In the genomic region with DNA sequence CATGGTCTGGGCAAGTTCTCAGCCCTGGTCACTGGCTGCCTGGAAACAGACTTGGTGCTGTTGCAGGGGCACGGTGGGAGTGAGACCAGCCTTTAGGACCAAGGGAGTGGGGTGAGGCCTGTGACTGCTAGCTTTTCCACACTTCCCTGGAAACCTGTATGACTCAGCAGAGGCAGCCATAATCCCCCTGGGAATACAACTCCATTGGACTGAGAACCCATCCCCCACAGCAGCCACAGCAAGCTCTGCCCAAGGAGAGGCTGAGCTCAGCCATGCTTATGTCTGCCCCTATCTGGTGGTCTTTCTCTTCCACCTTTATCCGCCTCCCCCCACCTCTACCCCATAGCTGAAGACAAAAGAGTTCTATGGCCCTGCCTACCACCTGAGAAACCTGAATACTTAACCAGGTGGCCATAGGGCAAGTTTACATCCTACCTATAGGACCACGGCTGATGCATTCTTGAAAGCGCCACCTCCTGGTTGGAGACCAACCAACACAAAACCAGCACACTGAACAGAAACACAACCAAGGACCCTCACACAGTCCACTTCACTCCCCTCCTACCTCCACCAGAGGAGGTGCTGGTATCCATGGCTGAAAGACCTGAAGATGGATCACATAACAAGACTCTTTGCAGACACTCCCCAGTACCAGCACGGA, we compare ENCODE assay signal across 1 cellular context.
TF ChIP-seq lines count a peak whose summit lies in the region.

No MANE protein-coding gene starts in this region.

TF ChIP-seq in HCT116, 20 proteins besides CTCF, POLR2A, EP300 and RAD21:
- TF ChIP-seq, protein P1, sequence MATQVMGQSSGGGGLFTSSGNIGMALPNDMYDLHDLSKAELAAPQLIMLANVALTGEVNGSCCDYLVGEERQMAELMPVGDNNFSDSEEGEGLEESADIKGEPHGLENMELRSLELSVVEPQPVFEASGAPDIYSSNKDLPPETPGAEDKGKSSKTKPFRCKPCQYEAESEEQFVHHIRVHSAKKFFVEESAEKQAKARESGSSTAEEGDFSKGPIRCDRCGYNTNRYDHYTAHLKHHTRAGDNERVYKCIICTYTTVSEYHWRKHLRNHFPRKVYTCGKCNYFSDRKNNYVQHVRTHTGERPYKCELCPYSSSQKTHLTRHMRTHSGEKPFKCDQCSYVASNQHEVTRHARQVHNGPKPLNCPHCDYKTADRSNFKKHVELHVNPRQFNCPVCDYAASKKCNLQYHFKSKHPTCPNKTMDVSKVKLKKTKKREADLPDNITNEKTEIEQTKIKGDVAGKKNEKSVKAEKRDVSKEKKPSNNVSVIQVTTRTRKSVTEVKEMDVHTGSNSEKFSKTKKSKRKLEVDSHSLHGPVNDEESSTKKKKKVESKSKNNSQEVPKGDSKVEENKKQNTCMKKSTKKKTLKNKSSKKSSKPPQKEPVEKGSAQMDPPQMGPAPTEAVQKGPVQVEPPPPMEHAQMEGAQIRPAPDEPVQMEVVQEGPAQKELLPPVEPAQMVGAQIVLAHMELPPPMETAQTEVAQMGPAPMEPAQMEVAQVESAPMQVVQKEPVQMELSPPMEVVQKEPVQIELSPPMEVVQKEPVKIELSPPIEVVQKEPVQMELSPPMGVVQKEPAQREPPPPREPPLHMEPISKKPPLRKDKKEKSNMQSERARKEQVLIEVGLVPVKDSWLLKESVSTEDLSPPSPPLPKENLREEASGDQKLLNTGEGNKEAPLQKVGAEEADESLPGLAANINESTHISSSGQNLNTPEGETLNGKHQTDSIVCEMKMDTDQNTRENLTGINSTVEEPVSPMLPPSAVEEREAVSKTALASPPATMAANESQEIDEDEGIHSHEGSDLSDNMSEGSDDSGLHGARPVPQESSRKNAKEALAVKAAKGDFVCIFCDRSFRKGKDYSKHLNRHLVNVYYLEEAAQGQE (IDR thresholded peaks at IDR 0.05; ENCODE audit: low read depth) = no peak
- TF ChIP-seq CEBPB (IDR thresholded peaks at IDR 0.05; ENCODE audit: low read depth) = no peak
- TF ChIP-seq, protein P2, sequence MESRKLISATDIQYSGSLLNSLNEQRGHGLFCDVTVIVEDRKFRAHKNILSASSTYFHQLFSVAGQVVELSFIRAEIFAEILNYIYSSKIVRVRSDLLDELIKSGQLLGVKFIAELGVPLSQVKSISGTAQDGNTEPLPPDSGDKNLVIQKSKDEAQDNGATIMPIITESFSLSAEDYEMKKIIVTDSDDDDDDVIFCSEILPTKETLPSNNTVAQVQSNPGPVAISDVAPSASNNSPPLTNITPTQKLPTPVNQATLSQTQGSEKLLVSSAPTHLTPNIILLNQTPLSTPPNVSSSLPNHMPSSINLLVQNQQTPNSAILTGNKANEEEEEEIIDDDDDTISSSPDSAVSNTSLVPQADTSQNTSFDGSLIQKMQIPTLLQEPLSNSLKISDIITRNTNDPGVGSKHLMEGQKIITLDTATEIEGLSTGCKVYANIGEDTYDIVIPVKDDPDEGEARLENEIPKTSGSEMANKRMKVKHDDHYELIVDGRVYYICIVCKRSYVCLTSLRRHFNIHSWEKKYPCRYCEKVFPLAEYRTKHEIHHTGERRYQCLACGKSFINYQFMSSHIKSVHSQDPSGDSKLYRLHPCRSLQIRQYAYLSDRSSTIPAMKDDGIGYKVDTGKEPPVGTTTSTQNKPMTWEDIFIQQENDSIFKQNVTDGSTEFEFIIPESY (IDR thresholded peaks at IDR 0.05; ENCODE audit: extremely low read depth, insufficient replicate concordance, low read length) = no peak
- no peak for TF ChIP-seq ELF1 (IDR thresholded peaks at IDR 0.05; ENCODE audit: borderline replicate concordance, low read depth)
- no peak for TF ChIP-seq EZH2 (IDR thresholded peaks at IDR 0.05)
- TF ChIP-seq ZFX (IDR thresholded peaks at IDR 0.05) = no peak
- no peak for TF ChIP-seq POLR2AphosphoS5 (IDR thresholded peaks at IDR 0.05; ENCODE audit: low read depth, low read length)
- TF ChIP-seq YY1 (IDR thresholded peaks at IDR 0.05; ENCODE audit: extremely low read depth, insufficient replicate concordance, low read depth, low read length) = no peak
- no peak for TF ChIP-seq SIN3A (IDR thresholded peaks at IDR 0.05; ENCODE audit: low read depth)
- TF ChIP-seq EGR1 (IDR thresholded peaks at IDR 0.05; ENCODE audit: low read depth) = no peak
- no peak for TF ChIP-seq FOSL1 (IDR thresholded peaks at IDR 0.05; ENCODE audit: low read depth)
- TF ChIP-seq ZNF274 (IDR thresholded peaks at IDR 0.05; ENCODE audit: low read depth, low read length) = no peak
- TF ChIP-seq, protein P3, sequence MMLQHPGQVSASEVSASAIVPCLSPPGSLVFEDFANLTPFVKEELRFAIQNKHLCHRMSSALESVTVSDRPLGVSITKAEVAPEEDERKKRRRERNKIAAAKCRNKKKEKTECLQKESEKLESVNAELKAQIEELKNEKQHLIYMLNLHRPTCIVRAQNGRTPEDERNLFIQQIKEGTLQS (IDR thresholded peaks at IDR 0.05) = no peak
